Comparison of ENCODE assay signal across 16 cellular contexts in genomic region chr12:22740656-22741350, GRCh38.
"Had no signal": no experiment of that assay in that cellular context is flagged by ENCODE, and none has a peak within 500 bp of the region (broad histone marks: within the 10 kb centered on the region; RNA-seq: fewer than 3 reads in every experiment).

No MANE protein-coding gene starts in this region.

- DNase-seq: activated CD4-positive, alpha-beta memory T cell treated with anti-CD3 and anti-CD28 coated beads for 36 hours; activated CD8-positive, alpha-beta memory T cell treated with anti-CD3 and anti-CD28 coated beads, Interleukin-2, amount 50 U/mL, for 4 hours; activated gamma-delta T cell treated with Interleukin-2 at 50 U/mL for 16 hours; activated naive CD8-positive, alpha-beta T cell treated with anti-CD3 and anti-CD28 coated beads for 36 hours; activated T-cell treated with anti-CD3 and anti-CD28 coated beads, Interleukin-2, amount 50 U/mL, for 72 hours; anterior cingulate cortex; immature natural killer cell; left colon; natural killer cell; nucleus accumbens; right cardiac atrium; T-helper 9 cell had no signal

- H3K4me3 ChIP-seq: cardiac muscle cell, lung, tibial nerve, vagina had no signal
